In genomic region chr4:34035225-34035624, GRCh38 we compare ENCODE assay signal across 6 cellular contexts.
"Had no signal": no experiment of that assay in that cellular context is flagged by ENCODE, and none has a peak within 500 bp of the region (broad histone marks: within the 10 kb centered on the region; RNA-seq: fewer than 3 reads in every experiment).

No MANE protein-coding gene starts in this region.

- H3K4me3 Mint-ChIP-seq: IgD-negative memory B cell had no signal

- FAIRE-seq: HTR-8/SVneo had no signal

- H3K9me3 Mint-ChIP-seq: IgD-negative memory B cell had no signal

- H3K4me2 ChIP-seq: KMS-11 had no signal

- H3K9ac ChIP-seq: KMS-11 had no signal

- H3K27ac ChIP-seq: HL-60, KMS-11 had no signal

- H3K36me3 Mint-ChIP-seq: IgD-negative memory B cell had no signal

- H3K4me1 Mint-ChIP-seq: IgD-negative memory B cell had no signal

- DNase-seq: KBM-7, KG1 had no signal

- H3K27me3 Mint-ChIP-seq: IgD-negative memory B cell had no signal

- H3K27ac Mint-ChIP-seq: IgD-negative memory B cell had no signal
